ENCODE assay signal across 1 cellular context in genomic region chr11:102451693-102452460, GRCh38.
A peak's percentile ranks its signal among the peaks of the same experiment; 100 is the strongest.
TF ChIP-seq lines count a peak whose summit lies in the region.

No MANE protein-coding gene starts in this region.

TF ChIP-seq in HepG2, 621 proteins besides CTCF, POLR2A, EP300 and RAD21 (continued from another document and continues in another):
- no peak; the same call in 1 of the 2 replicates for TF ChIP-seq NFKB2 (CRISPR knock-in tag; IDR thresholded peaks at IDR 0.05; ENCODE audit: borderline replicate concordance)
- TF ChIP-seq BCL6 (CRISPR knock-in tag; IDR thresholded peaks at IDR 0.05), result peak; percentile 86
- peak; percentile 76 for TF ChIP-seq ZFP91 (CRISPR knock-in tag; IDR thresholded peaks at IDR 0.05; ENCODE audit: borderline replicate concordance)
- no peak for TF ChIP-seq PTBP1 (IDR thresholded peaks at IDR 0.05; ENCODE audit: low read depth, low read length, poor library complexity, severe bottlenecking)
- peak; percentile 67 for TF ChIP-seq GABPB1 (CRISPR knock-in tag; IDR thresholded peaks at IDR 0.05)
- peak; percentile 96 for TF ChIP-seq ETV5 (CRISPR knock-in tag; IDR thresholded peaks at IDR 0.05; ENCODE audit: borderline replicate concordance)
- TF ChIP-seq ZSCAN9 (CRISPR knock-in tag; IDR thresholded peaks at IDR 0.05; ENCODE audit: borderline replicate concordance), result peak; percentile 47; the same call in 1 of the 2 replicates
- peak; percentile 31; the same call in 1 of the 2 replicates for TF ChIP-seq ZNF281 (CRISPR knock-in tag; IDR thresholded peaks at IDR 0.05; ENCODE audit: borderline replicate concordance)
- TF ChIP-seq ARID5B (CRISPR knock-in tag; IDR thresholded peaks at IDR 0.05), result peak; percentile 86
- TF ChIP-seq, protein P1, sequence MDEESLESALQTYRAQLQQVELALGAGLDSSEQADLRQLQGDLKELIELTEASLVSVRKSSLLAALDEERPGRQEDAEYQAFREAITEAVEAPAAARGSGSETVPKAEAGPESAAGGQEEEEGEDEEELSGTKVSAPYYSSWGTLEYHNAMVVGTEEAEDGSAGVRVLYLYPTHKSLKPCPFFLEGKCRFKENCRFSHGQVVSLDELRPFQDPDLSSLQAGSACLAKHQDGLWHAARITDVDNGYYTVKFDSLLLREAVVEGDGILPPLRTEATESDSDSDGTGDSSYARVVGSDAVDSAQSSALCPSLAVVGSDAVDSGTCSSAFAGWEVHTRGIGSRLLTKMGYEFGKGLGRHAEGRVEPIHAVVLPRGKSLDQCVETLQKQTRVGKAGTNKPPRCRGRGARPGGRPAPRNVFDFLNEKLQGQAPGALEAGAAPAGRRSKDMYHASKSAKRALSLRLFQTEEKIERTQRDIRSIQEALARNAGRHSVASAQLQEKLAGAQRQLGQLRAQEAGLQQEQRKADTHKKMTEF (CRISPR knock-in tag; IDR thresholded peaks at IDR 0.05), result peak; percentile 73
- TF ChIP-seq ZNF597 (CRISPR knock-in tag; IDR thresholded peaks at IDR 0.05), result no peak
- no peak; the same call in none of the 2 replicates for TF ChIP-seq FOXA1 (IDR thresholded peaks at IDR 0.05)
- TF ChIP-seq FOXA1 (CRISPR knock-in tag; IDR thresholded peaks at IDR 0.05), result peak; percentile 96
- TF ChIP-seq MED8 (CRISPR knock-in tag; IDR thresholded peaks at IDR 0.05; ENCODE audit: insufficient replicate concordance), result peak; percentile 59
- TF ChIP-seq ESRRA (CRISPR knock-in tag; IDR thresholded peaks at IDR 0.05; ENCODE audit: low read depth), result peak; percentile 60
- TF ChIP-seq ZNF709 (CRISPR knock-in tag; IDR thresholded peaks at IDR 0.05), result 0 out of 2 replicates have a peak, but pooled peaks have one; percentile 23
- 0 out of 2 replicates have a peak, but pooled peaks have one; percentile 47 for TF ChIP-seq AHR (CRISPR knock-in tag; IDR thresholded peaks at IDR 0.05)
- TF ChIP-seq, protein P2, sequence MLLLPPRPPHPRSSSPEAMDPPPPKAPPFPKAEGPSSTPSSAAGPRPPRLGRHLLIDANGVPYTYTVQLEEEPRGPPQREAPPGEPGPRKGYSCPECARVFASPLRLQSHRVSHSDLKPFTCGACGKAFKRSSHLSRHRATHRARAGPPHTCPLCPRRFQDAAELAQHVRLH (CRISPR knock-in tag; IDR thresholded peaks at IDR 0.05; ENCODE audit: borderline replicate concordance, low read depth), result peak; percentile 47; the same call in 1 of the 2 replicates
- 0 out of 2 replicates have a peak, but pooled peaks have one; percentile 23 for TF ChIP-seq ZNF703 (CRISPR knock-in tag; IDR thresholded peaks at IDR 0.05; ENCODE audit: borderline replicate concordance)
- 0 out of 2 replicates have a peak, but pooled peaks have one; percentile 29 for TF ChIP-seq CREB1 (IDR thresholded peaks at IDR 0.05)
- no peak for TF ChIP-seq CREB1 (CRISPR knock-in tag; IDR thresholded peaks at IDR 0.05)
- peak; percentile 62 for TF ChIP-seq RBM22 (optimal IDR thresholded peaks at IDR 0.05; ENCODE audit: low read length)
- TF ChIP-seq MIER3 (CRISPR knock-in tag; IDR thresholded peaks at IDR 0.05; ENCODE audit: borderline replicate concordance), result peak; percentile 75
- peak; percentile 16; the same call in 1 of the 2 replicates for TF ChIP-seq E2F1 (CRISPR knock-in tag; IDR thresholded peaks at IDR 0.05)
- 0 out of 2 replicates have a peak, but pooled peaks have one; percentile 14 for TF ChIP-seq ZNF770 (CRISPR knock-in tag; IDR thresholded peaks at IDR 0.05)
- peak; percentile 96 for TF ChIP-seq HNRNPLL (IDR thresholded peaks at IDR 0.05; ENCODE audit: low read depth, low read length, poor library complexity, severe bottlenecking)
- TF ChIP-seq ZBTB7B (CRISPR knock-in tag; IDR thresholded peaks at IDR 0.05), result peak; percentile 76; the same call in 1 of the 2 replicates
- TF ChIP-seq ZNF160 (CRISPR knock-in tag; IDR thresholded peaks at IDR 0.05), result no peak
- TF ChIP-seq KAT8 (CRISPR knock-in tag; IDR thresholded peaks at IDR 0.05), result peak; percentile 52
- TF ChIP-seq LCORL (IDR thresholded peaks at IDR 0.05), result peak; percentile 87
- TF ChIP-seq LCORL (CRISPR knock-in tag; IDR thresholded peaks at IDR 0.05), result no peak
- peak; percentile 44; the same call in 1 of the 2 replicates for TF ChIP-seq ZBTB42 (CRISPR knock-in tag; IDR thresholded peaks at IDR 0.05)
- no peak for TF ChIP-seq FOXM1 (CRISPR knock-in tag; IDR thresholded peaks at IDR 0.05)
- peak; percentile 77 for TF ChIP-seq SP5 (CRISPR knock-in tag; IDR thresholded peaks at IDR 0.05; ENCODE audit: borderline replicate concordance, low read depth)
- TF ChIP-seq ZNF570 (CRISPR knock-in tag; IDR thresholded peaks at IDR 0.05; ENCODE audit: borderline replicate concordance), result no peak
- 0 out of 4 replicates have a peak, but pooled peaks of 1 of the 2 experiments have one; percentile 11 for TF ChIP-seq NR2F1 (CRISPR knock-in tag; IDR thresholded peaks at IDR 0.05)
- peak; percentile 63 for TF ChIP-seq ZBTB20 (CRISPR knock-in tag; IDR thresholded peaks at IDR 0.05; ENCODE audit: borderline replicate concordance, low read depth)
- TF ChIP-seq ATF3 (CRISPR knock-in tag; IDR thresholded peaks at IDR 0.05), result peak; percentile 24; the same call in 1 of the 2 replicates
- peak; percentile 36; the same call in 1 of the 2 replicates for TF ChIP-seq KDM4B (CRISPR knock-in tag; IDR thresholded peaks at IDR 0.05)
- peak; percentile 62; the same call in 1 of the 2 replicates for TF ChIP-seq ZSCAN31 (CRISPR knock-in tag; IDR thresholded peaks at IDR 0.05; ENCODE audit: low read depth)
- TF ChIP-seq KMT2A (CRISPR knock-in tag; IDR thresholded peaks at IDR 0.05), result peak; percentile 92
- TF ChIP-seq KLF16 (CRISPR knock-in tag; IDR thresholded peaks at IDR 0.05), result peak in 1 of 2 experiments; percentile 84; a peak in 2 of 4 replicates
- TF ChIP-seq ZNF510 (CRISPR knock-in tag; IDR thresholded peaks at IDR 0.05; ENCODE audit: low read depth), result no peak
- TF ChIP-seq ZBTB7A (CRISPR knock-in tag; IDR thresholded peaks at IDR 0.05), result peak; percentile 57; the same call in 1 of the 2 replicates
- TF ChIP-seq TARDBP (CRISPR knock-in tag; IDR thresholded peaks at IDR 0.05), result peak; percentile 48; the same call in 1 of the 2 replicates
- TF ChIP-seq ZNF652 (CRISPR knock-in tag; IDR thresholded peaks at IDR 0.05; ENCODE audit: borderline replicate concordance, low read depth), result peak; percentile 17; the same call in 1 of the 2 replicates
- TF ChIP-seq ZNF614 (CRISPR knock-in tag; IDR thresholded peaks at IDR 0.05; ENCODE audit: borderline replicate concordance), result 0 out of 2 replicates have a peak, but pooled peaks have one; percentile 35
- 0 out of 2 replicates have a peak, but pooled peaks have one; percentile 47 for TF ChIP-seq THAP11 (CRISPR knock-in tag; IDR thresholded peaks at IDR 0.05)
- peak; percentile 92 for TF ChIP-seq RBFOX2 (IDR thresholded peaks at IDR 0.05; ENCODE audit: low read depth, low read length)
- peak; percentile 46; the same call in 1 of the 2 replicates for TF ChIP-seq HNF4A (CRISPR knock-in tag; IDR thresholded peaks at IDR 0.05)
- peak; percentile 11 for TF ChIP-seq SKI (IDR thresholded peaks at IDR 0.05; ENCODE audit: partially characterized antibody)
- TF ChIP-seq, protein P3, sequence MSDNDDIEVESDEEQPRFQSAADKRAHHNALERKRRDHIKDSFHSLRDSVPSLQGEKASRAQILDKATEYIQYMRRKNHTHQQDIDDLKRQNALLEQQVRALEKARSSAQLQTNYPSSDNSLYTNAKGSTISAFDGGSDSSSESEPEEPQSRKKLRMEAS (IDR thresholded peaks at IDR 0.05), result peak; percentile 87
